16 cellular contexts compared by ENCODE assay signal in genomic region chr18:69659142-69659651, GRCh38.
DNase-seq lines count a peak whose midpoint lies in the region; ATAC-seq and TF ChIP-seq lines count a peak whose summit lies in the region.
"Had no signal": no experiment of that assay in that cellular context is flagged by ENCODE, and none has a peak within 500 bp of the region (broad histone marks: within the 10 kb centered on the region; RNA-seq: fewer than 3 reads in every experiment).

No MANE protein-coding gene starts in this region.

- DNase-seq in DMS79 (lab: John Stamatoyannopoulos, UW) (peak; percentile 92), NCI-H146 treated with DMSO at 0.1 percent for 48 hours (lab: John Stamatoyannopoulos, UW; ENCODE audit: unreplicated experiment) (peak; percentile 93), NCI-H748 (lab: John Stamatoyannopoulos, UW; ENCODE audit: unreplicated experiment) (peak; percentile 92), RKO (ENCODE audit: low spot score) (no peak)
- DNase-seq: activated effector memory CD4-positive, alpha-beta T cell treated with anti-CD3 and anti-CD28 coated beads, Interleukin-2, amount 50 U/mL, for 16 hours; caudate nucleus; effector memory CD4-positive, alpha-beta T cell; hippocampal formation; MM.1S; T-helper 2 cell; thyroid gland had no signal

- no peaks in the 10 kb centered on the region for H3K27me3 Mint-ChIP-seq in nephron (ENCODE audit: low read depth)

- no peak overlapping the region for H3K4me3 Mint-ChIP-seq in nephron
- H3K4me3 Mint-ChIP-seq: mesothelial cell of epicardium had no signal

- ATAC-seq in GM21528 (IDR thresholded peaks at IDR 0.05; ENCODE audit: low FRiP score, unreplicated experiment) (no peak), GM18867 (IDR thresholded peaks at IDR 0.05; ENCODE audit: unreplicated experiment) (no peak)
- ATAC-seq: activated CD4-positive, CD25-positive, alpha-beta regulatory T cell treated with anti-CD3 and anti-CD28 coated beads, Interleukin-2, amount 50 U/mL, for 24 hours had no signal

- H3K36me3 Mint-ChIP-seq in nephron (ENCODE audit: low read depth): no peaks in the 10 kb centered on the region
- H3K36me3 Mint-ChIP-seq: mesothelial cell of epicardium had no signal

- H3K27ac Mint-ChIP-seq in nephron: peak overlapping the region; percentile 16 to 67 (median 22)
- H3K27ac Mint-ChIP-seq: mesothelial cell of epicardium had no signal

- no peaks in the 10 kb centered on the region for H3K9me3 Mint-ChIP-seq in nephron
- H3K9me3 Mint-ChIP-seq: mesothelial cell of epicardium had no signal

- H3K4me1 Mint-ChIP-seq in nephron: peaks cover 24% of the 10 kb centered on the region
- H3K4me1 Mint-ChIP-seq: mesothelial cell of epicardium had no signal

- TF ChIP-seq CTCF in nephron (IDR thresholded peaks at IDR 0.05; ENCODE audit: unreplicated experiment in 3 of 3): no peak
